Comparison of ENCODE assay signal across 19 cellular contexts in genomic region chr2:238578256-238578655, GRCh38.
A peak's percentile ranks its signal among the peaks of the same experiment; 100 is the strongest.
DNase-seq lines count a peak whose midpoint lies in the region; ATAC-seq and TF ChIP-seq lines count a peak whose summit lies in the region.
"Had no signal": no experiment of that assay in that cellular context is flagged by ENCODE, and none has a peak within 500 bp of the region (broad histone marks: within the 10 kb centered on the region; RNA-seq: fewer than 3 reads in every experiment).

No MANE protein-coding gene starts in this region.

- no peak overlapping the region for H3K4me3 ChIP-seq in right cardiac atrium (ENCODE audit: low read length)
- H3K4me3 ChIP-seq in trophoblast cell (ENCODE audit: low read depth, low read length), result peak overlapping the region; percentile 61
- no peak overlapping the region for H3K4me3 ChIP-seq in upper lobe of right lung
- H3K4me3 ChIP-seq: BLaER1, GM23248 had no signal

- no peak overlapping the region for H3K18ac ChIP-seq in trophoblast cell (ENCODE audit: low read length)

- H3K9me3 ChIP-seq in right cardiac atrium (ENCODE audit: control insufficient read depth, low read length) (no peaks in the 10 kb centered on the region), trophoblast cell (ENCODE audit: insufficient read depth, low read depth, low read length) (peaks cover 7% of the 10 kb centered on the region), upper lobe of right lung (no peaks in the 10 kb centered on the region)
- H3K9me3 ChIP-seq: Caco-2 had no signal

- TF ChIP-seq CTCF in upper lobe of right lung (IDR thresholded peaks at IDR 0.05) (no peak), mesothelial cell of epicardium (IDR thresholded peaks at IDR 0.05; ENCODE audit: unreplicated experiment) (no peak)

- no peak overlapping the region for H3K9ac ChIP-seq in trophoblast cell (ENCODE audit: low read length)
- H3K9ac ChIP-seq: BLaER1, GM23248 had no signal

- no peaks in the 10 kb centered on the region for H3K36me3 ChIP-seq in trophoblast cell (ENCODE audit: control insufficient read depth in 1 of 2, insufficient read depth in 2 of 2, low read length in 2 of 2)
- no peaks in the 10 kb centered on the region for H3K36me3 ChIP-seq in upper lobe of right lung
- H3K36me3 ChIP-seq: BLaER1 had no signal

- H3K27ac Mint-ChIP-seq in mesothelial cell of epicardium, result no peak overlapping the region
- H3K27ac Mint-ChIP-seq: B cell; CD4-positive, CD25-positive, alpha-beta regulatory T cell; CD8-positive, alpha-beta T cell had no signal

- intact Hi-C loops in cardiac septum (cut with DNase I) (no loop called here), right cardiac atrium (cut with DNase I) (no loop called here), upper lobe of right lung (cut with DNase I) (no loop called here)

- no peaks in the 10 kb centered on the region for H3K4me1 Mint-ChIP-seq in mesothelial cell of epicardium
- H3K4me1 Mint-ChIP-seq: B cell; CD4-positive, CD25-positive, alpha-beta regulatory T cell had no signal

- H3K27me3 ChIP-seq in right cardiac atrium (ENCODE audit: control insufficient read depth, insufficient read depth) (no peaks in the 10 kb centered on the region), trophoblast cell (ENCODE audit: insufficient read depth, low read length) (no peaks in the 10 kb centered on the region), upper lobe of right lung (no peaks in the 10 kb centered on the region)
- H3K27me3 ChIP-seq: BLaER1 had no signal

- no peak overlapping the region for H3K23ac ChIP-seq in trophoblast cell (ENCODE audit: low read length)

- H4K8ac ChIP-seq in trophoblast cell (ENCODE audit: low read depth, low read length), result no peak overlapping the region

- H3K27ac ChIP-seq in right cardiac atrium (ENCODE audit: low read length), result no peak overlapping the region
- no peak overlapping the region for H3K27ac ChIP-seq in trophoblast cell (ENCODE audit: low read depth, low read length)
- H3K27ac ChIP-seq in upper lobe of right lung, result no peak overlapping the region
- H3K27ac ChIP-seq in caudate nucleus (ENCODE audit: low read depth, low read length), result no peak overlapping the region
- H3K27ac ChIP-seq: 22Rv1, BLaER1, C4-2B, GM23248 had no signal

- H3K36me3 Mint-ChIP-seq in mesothelial cell of epicardium, result no peaks in the 10 kb centered on the region
- H3K36me3 Mint-ChIP-seq: CD4-positive, CD25-positive, alpha-beta regulatory T cell; CD8-positive, alpha-beta T cell had no signal

- H2BK12ac ChIP-seq in trophoblast cell (ENCODE audit: low read length), result no peak overlapping the region

- no peak overlapping the region for H4K91ac ChIP-seq in trophoblast cell (ENCODE audit: low read depth, low read length)

- H3K4ac ChIP-seq in trophoblast cell (ENCODE audit: low read depth, low read length), result no peak overlapping the region

- peaks cover 6% of the 10 kb centered on the region for H3K9me3 Mint-ChIP-seq in mesothelial cell of epicardium
- H3K9me3 Mint-ChIP-seq: CD8-positive, alpha-beta T cell had no signal

- no peak overlapping the region for H2AFZ ChIP-seq in trophoblast cell (ENCODE audit: insufficient read depth, low read length, poor library complexity)
- H2AFZ ChIP-seq: GM23248 had no signal

- H3K4me1 ChIP-seq in right cardiac atrium (ENCODE audit: control insufficient read depth, insufficient read depth, low read length) (no peaks in the 10 kb centered on the region), trophoblast cell (ENCODE audit: control insufficient read depth in 1 of 2, insufficient read depth in 2 of 2, low read length in 2 of 2) (no peaks in the 10 kb centered on the region), upper lobe of right lung (no peaks in the 10 kb centered on the region)
- H3K4me1 ChIP-seq: BLaER1, Caco-2 had no signal

- no peak overlapping the region for H3K4me2 ChIP-seq in trophoblast cell (ENCODE audit: low read length)
- H3K4me2 ChIP-seq: BLaER1 had no signal

- ATAC-seq in right cardiac atrium (no peak), upper lobe of right lung (no peak)
- ATAC-seq: CD8-positive, alpha-beta T cell; HCT116 had no signal

- DNase-seq in cardiac septum (ENCODE audit: low spot score) (peak; percentile 61), right cardiac atrium (no peak), trophoblast cell (no peak), upper lobe of right lung (peak; percentile 27), caudate nucleus (lab: John Stamatoyannopoulos, UW) (no peak), dedifferentiated amniotic fluid mesenchymal stem cell (ENCODE audit: extremely low spot score) (no peak), mesothelial cell of epicardium (ENCODE audit: low spot score in 2 of 2, unreplicated experiment in 2 of 2) (no peak)
- DNase-seq: Caco-2; CD4-positive, CD25-positive, alpha-beta regulatory T cell; CD8-positive, alpha-beta T cell; DMS153; DND-41; GM23248; H7 had no signal

- H3K79me2 ChIP-seq in trophoblast cell (ENCODE audit: control insufficient read depth, insufficient read depth, low read length, poor library complexity), result no peaks in the 10 kb centered on the region

- no peak overlapping the region for H2BK5ac ChIP-seq in trophoblast cell (ENCODE audit: low read depth, low read length, poor library complexity)

- 72% methylated on average over 9 of the region's 9 CpGs for WGBS in right cardiac atrium
- WGBS in trophoblast cell (ENCODE audit: extremely low coverage, insufficient coverage, insufficient read length), result no CpG with 5 or more reads among the region's 9 CpGs

- H3K27me3 Mint-ChIP-seq in mesothelial cell of epicardium (ENCODE audit: low read depth), result peaks cover 17% of the 10 kb centered on the region

- no peak overlapping the region for H3K14ac ChIP-seq in trophoblast cell (ENCODE audit: low read length)

- H2AK5ac ChIP-seq in trophoblast cell (ENCODE audit: low read length), result no peak overlapping the region

- no peak overlapping the region for H3K4me3 Mint-ChIP-seq in mesothelial cell of epicardium
- H3K4me3 Mint-ChIP-seq: B cell; CD4-positive, CD25-positive, alpha-beta regulatory T cell; CD8-positive, alpha-beta T cell had no signal

- H4K12ac ChIP-seq in trophoblast cell (ENCODE audit: low read depth, low read length), result no peak overlapping the region

- H2BK120ac ChIP-seq in trophoblast cell (ENCODE audit: insufficient read depth, low read length, poor library complexity), result no peak overlapping the region

- H3K79me1 ChIP-seq in trophoblast cell (ENCODE audit: low read length), result no peaks in the 10 kb centered on the region

Comparison
In these comparisons a context has a peak if more than half of its experiments do, and no peak if none do; other contexts are left out.
1. DNase-seq: peak in cardiac septum (single experiment) and upper lobe of right lung (single experiment); none in right cardiac atrium (0 of 3), trophoblast cell (0 of 2), caudate nucleus (0 of 61), dedifferentiated amniotic fluid mesenchymal stem cell (single experiment) and mesothelial cell of epicardium (0 of 2).